Comparison of ENCODE assay signal across 24 cellular contexts in the genomic region with DNA sequence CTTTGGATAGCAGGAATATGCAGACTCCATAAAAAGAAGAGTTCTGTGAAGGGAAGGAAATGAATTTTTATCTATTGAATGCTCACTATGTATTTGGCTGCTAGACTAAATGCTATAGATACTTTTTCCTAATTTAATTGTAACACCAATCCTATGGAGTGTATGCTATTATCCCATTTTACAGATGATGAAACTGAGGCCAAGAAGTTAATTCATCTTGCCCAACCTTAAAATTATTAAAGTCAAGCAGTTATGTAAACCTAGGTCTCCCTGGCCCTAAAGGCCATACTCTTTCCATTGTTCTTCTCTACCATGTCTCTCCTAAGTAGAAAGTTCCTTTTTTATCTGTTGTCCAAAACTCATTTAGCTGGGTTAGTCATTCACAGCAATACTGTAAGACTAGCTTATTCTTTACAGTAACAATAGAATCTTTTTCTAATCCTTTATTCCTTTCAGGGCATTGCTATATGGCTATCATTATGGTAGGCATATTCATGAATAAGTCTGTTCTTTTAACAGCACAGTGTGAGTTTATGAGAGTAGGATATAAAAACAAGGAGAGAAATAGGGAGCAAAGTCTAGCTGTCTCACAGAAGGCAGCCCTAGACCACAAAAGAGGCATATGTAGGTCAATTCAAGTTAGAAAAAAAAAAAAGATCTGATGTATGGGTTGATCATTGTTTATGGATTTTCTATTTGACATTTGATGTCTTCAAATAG. TPM values are rescaled to one million over a fixed set of nuclear protein-coding genes. Genes with fewer than 3 reads are reported as not detected.
DNase-seq lines count a peak whose midpoint lies in the region; ATAC-seq, FAIRE-seq and TF ChIP-seq lines count a peak whose summit lies in the region.
"Had no signal": no experiment of that assay in that cellular context is flagged by ENCODE, and none has a peak within 500 bp of the region (broad histone marks: within the 10 kb centered on the region; RNA-seq: fewer than 3 reads in every experiment).

No MANE protein-coding gene starts in this region.

- H3K9me1 ChIP-seq in K562 (ENCODE audit: control insufficient read depth, insufficient read depth, low read length) = no peaks in the 10 kb centered on the region

- no peaks in the 10 kb centered on the region for H3K9me3 Mint-ChIP-seq in CD4-positive, alpha-beta T cell
- H3K9me3 Mint-ChIP-seq: activated T-cell treated with anti-CD3 and anti-CD28 coated beads, Interleukin-2, amount 50 U/mL, for 72 hours; central memory CD8-positive, alpha-beta T cell; nephron progenitor cell had no signal

- H3K4me3 ChIP-seq in K562 (no peak overlapping the region), mucosa of rectum (ENCODE audit: low read length in 2 of 2) (no peak overlapping the region)
- H3K4me3 ChIP-seq: BLaER1 treated with 17β-estradiol and CSF1 and Interleukin-3, amounts not matched to agents 10 nM and 100 nM; right atrium auricular region had no signal

- no peak overlapping the region for H2AFZ ChIP-seq in K562 (ENCODE audit: low read depth, low read length)
- H2AFZ ChIP-seq: parathyroid adenoma had no signal

- peaks cover 89% of the 10 kb centered on the region for H3K4me1 Mint-ChIP-seq in CD4-positive, alpha-beta T cell (ENCODE audit: low read depth)

- peak overlapping the region; percentile 46 for H3K27ac Mint-ChIP-seq in CD4-positive, alpha-beta T cell
- H3K27ac Mint-ChIP-seq: nephron progenitor cell had no signal

- no peaks in the 10 kb centered on the region for H4K20me1 ChIP-seq in K562 (replicated peaks; ENCODE audit: control insufficient read depth, insufficient read depth, low read length)

- FAIRE-seq in GM12892 (lab: Jason Lieb, UNC) (peak; percentile 14), K562 (lab: Jason Lieb, UNC) (no peak)
- FAIRE-seq: endothelial cell of umbilical vein had no signal

- no peak for ATAC-seq in CD4-positive, alpha-beta T cell (ENCODE audit: poor library complexity)
- ATAC-seq in K562 (no peak), GM19455 (IDR thresholded peaks at IDR 0.05; ENCODE audit: unreplicated experiment) (no peak), HG03469 (IDR thresholded peaks at IDR 0.05; ENCODE audit: unreplicated experiment) (no peak), GM19467 (IDR thresholded peaks at IDR 0.05; ENCODE audit: unreplicated experiment) (no peak)
- ATAC-seq: left ventricle myocardium superior had no signal

- no TSS peak for BruUV-seq in K562 (replicated peaks; lab: Mats Ljungman, UMichigan)

- peaks cover 41% of the 10 kb centered on the region for H3K36me3 Mint-ChIP-seq in CD4-positive, alpha-beta T cell (ENCODE audit: low read depth)

- TF ChIP-seq RAD21 in K562 (CRISPR knock-in tag; conservative IDR thresholded peaks at IDR 0.05 in 1 of 2, IDR thresholded peaks at IDR 0.05 in 1 of 2) = no peak

- TF ChIP-seq EP300 in K562 (IDR thresholded peaks at IDR 0.05; ENCODE audit: low read length) = no peak

- no peaks in the 10 kb centered on the region for H3K27me3 ChIP-seq in CD4-positive, alpha-beta T cell (ENCODE audit: control insufficient read depth, insufficient read depth, low read length)
- H3K27me3 ChIP-seq in K562 (ENCODE audit: control insufficient read depth in 2 of 2, insufficient read depth in 2 of 2, low read length in 2 of 2) (no peaks in the 10 kb centered on the region), mucosa of rectum (ENCODE audit: control insufficient read depth in 2 of 2, insufficient read depth in 2 of 2, low read length in 2 of 2) (no peaks in the 10 kb centered on the region)
- H3K27me3 ChIP-seq: ascending aorta; BLaER1 treated with 17β-estradiol and CSF1 and Interleukin-3, amounts not matched to agents 10 nM and 100 nM; right atrium auricular region had no signal

- POLR2A ChIA-PET in CD4-positive, alpha-beta T cell (lab: Charles Lee) = interaction anchor here (1.1 to 1.4 kb wide), 2 partner anchors 13 to 51 kb away, joined by 3 to 7 read pairs; a partner anchor contains a TSS
- POLR2A ChIA-PET in K562 (lab: Yijun Ruan, JAX) = interaction anchor here (0.6 kb wide), 1 partner anchor 168 kb away, joined by 3 read pairs; no protein-coding TSS in a partner anchor

- H3K27me3 Mint-ChIP-seq in CD4-positive, alpha-beta T cell = no peaks in the 10 kb centered on the region
- H3K27me3 Mint-ChIP-seq: central memory CD8-positive, alpha-beta T cell had no signal

- H3K9ac ChIP-seq in K562 (ENCODE audit: insufficient read depth in 1 of 2, low read depth in 2 of 2, low read length in 2 of 2) (no peak overlapping the region), mucosa of rectum (ENCODE audit: low read depth in 1 of 2, low read length in 2 of 2) (no peak overlapping the region)
- H3K9ac ChIP-seq: BLaER1 treated with 17β-estradiol and CSF1 and Interleukin-3, amounts not matched to agents 10 nM and 100 nM; KMS-11; parathyroid adenoma had no signal

- no peak for TF ChIP-seq POLR2A in GM12892 (IDR thresholded peaks at IDR 0.05; ENCODE audit: low read depth, low read length)
- TF ChIP-seq POLR2A in K562 (conservative IDR thresholded peaks at IDR 0.05) = no peak

- no peak overlapping the region for H3K4me2 ChIP-seq in K562 (ENCODE audit: insufficient read depth, low read length)
- H3K4me2 ChIP-seq: KMS-11 had no signal

- intact Hi-C loops in CD4-positive, alpha-beta T cell (cut with DNase I, micrococcal nuclease) = loop anchor here in 1 of 2 experiments (5.0 kb wide), 1 partner anchor 40 kb away; no protein-coding TSS in a partner anchor
- intact Hi-C loops in K562 (cut with micrococcal nuclease) = loop anchor here (5.0 kb wide), 1 partner anchor 50 kb away; a partner anchor contains a TSS

- TF ChIP-seq CTCF in CD4-positive, alpha-beta T cell (IDR thresholded peaks at IDR 0.05) = no peak
- no peak for TF ChIP-seq CTCF in K562 (IDR thresholded peaks at IDR 0.05 in 2 of 3, conservative IDR thresholded peaks at IDR 0.05 in 1 of 3; ENCODE audit: insufficient read depth in 2 of 3, low read depth in 1 of 3, low read length in 3 of 3)

- no peak overlapping the region for H3K27ac ChIP-seq in CD4-positive, alpha-beta T cell (ENCODE audit: low read depth, low read length)
- H3K27ac ChIP-seq in K562 (ENCODE audit: extremely low read depth, low read depth, low read length) = no peak overlapping the region
- H3K27ac ChIP-seq in mucosa of rectum (ENCODE audit: low read depth in 2 of 2, low read length in 2 of 2) = peak overlapping the region; percentile 43 to 57
- H3K27ac ChIP-seq: BLaER1 treated with 17β-estradiol and CSF1 and Interleukin-3, amounts not matched to agents 10 nM and 100 nM; KMS-11; WERI-Rb-1 had no signal

- DNase-seq in CD4-positive, alpha-beta T cell = no peak
- DNase-seq in GM12892 (ENCODE audit: insufficient read length) = no peak
- no peak for DNase-seq in K562 (ENCODE audit: extremely low read depth in 1 of 4, low spot score in 3 of 4)
- DNase-seq in NCI-H526 (lab: John Stamatoyannopoulos, UW) = no peak
- DNase-seq: activated CD4-positive, alpha-beta T cell treated with anti-CD3 and anti-CD28 coated beads for 48 hours; activated naive CD4-positive, alpha-beta T cell treated with anti-CD3 and anti-CD28 coated beads, Interleukin-2, amount 50 U/mL, for 16 hours; activated T-cell treated with anti-CD3 and anti-CD28 coated beads, Interleukin-2, amount 50 U/mL, for 72 hours; hypothalamus; left ventricle myocardium superior; NCI-H1417 treated with DMSO at 0.1 percent for 48 hours; NCI-H446; nephron progenitor cell; WERI-Rb-1 had no signal

- peak overlapping the region; percentile 5 for H3K4me3 Mint-ChIP-seq in CD4-positive, alpha-beta T cell
- H3K4me3 Mint-ChIP-seq: nephron progenitor cell had no signal

- CTCF ChIA-PET in CD4-positive, alpha-beta T cell (lab: Charles Lee) = interaction anchor here (1.0 to 3.6 kb wide), 2 partner anchors 51 to 238 kb away, joined by 3 to 9 read pairs; a partner anchor contains a TSS
- CTCF ChIA-PET in K562 (lab: Yijun Ruan, JAX; ENCODE audit: low intra/inter-chr PET ratio) = no interaction called here

- H3K79me2 ChIP-seq in K562 (ENCODE audit: control insufficient read depth, insufficient read depth, low read length) = no peaks in the 10 kb centered on the region; the same call in 2 of the 3 replicates

- H3K36me3 ChIP-seq in K562 (ENCODE audit: control insufficient read depth, insufficient read depth, low read length) = no peaks in the 10 kb centered on the region
- H3K36me3 ChIP-seq in mucosa of rectum (ENCODE audit: control insufficient read depth in 2 of 2, insufficient read depth in 2 of 2, low read length in 2 of 2) = no peaks in the 10 kb centered on the region
- H3K36me3 ChIP-seq: ascending aorta, right atrium auricular region, WERI-Rb-1 had no signal

- in situ Hi-C loops in K562 (cut with MboI) = no loop called here

- H3K4me1 ChIP-seq in K562 (replicated peaks in 1 of 2; ENCODE audit: control insufficient read depth in 2 of 2, insufficient read depth in 2 of 2, low read length in 2 of 2) = peaks cover 0 to 6% of the 10 kb centered on the region in 2 experiments; a peak in 2 of 5 replicates
- peaks cover 16 to 41% of the 10 kb centered on the region in 2 donors for H3K4me1 ChIP-seq in mucosa of rectum (ENCODE audit: control insufficient read depth in 2 of 2, insufficient read depth in 2 of 2, low read length in 2 of 2)

- no peaks in the 10 kb centered on the region for H3K9me3 ChIP-seq in CD4-positive, alpha-beta T cell (ENCODE audit: control insufficient read depth, low read length)
- H3K9me3 ChIP-seq in K562 (replicated peaks; ENCODE audit: control insufficient read depth, insufficient read depth, low read depth, low read length) (no peaks in the 10 kb centered on the region), mucosa of rectum (ENCODE audit: control insufficient read depth in 2 of 2, low read length in 2 of 2) (no peaks in the 10 kb centered on the region)
- H3K9me3 ChIP-seq: ascending aorta; BLaER1 treated with 17β-estradiol and CSF1 and Interleukin-3, amounts not matched to agents 10 nM and 100 nM; right atrium auricular region had no signal

RNA-seq across cellular contexts. Expression of a gene that starts 50.5 kb away (rescaled TPM):
- 10 to 100 TPM; 58.8 to 59.8 TPM for total RNA-seq in CD4-positive, alpha-beta T cell
- 3.5 TPM for polyA plus RNA-seq in GM12892 (2012; ENCODE audit: missing spikeins)
- total RNA-seq in K562 (2011; cell fraction: chromatin; rRNA removed; ENCODE audit: low replicate concordance) = 8.1 and 14.3 TPM in 2 replicates
- total RNA-seq in K562 (2011; cell fraction: nucleolus; rRNA removed) = 4.3 and 5.0 TPM in 2 replicates
- total RNA-seq in K562 (2011; cell fraction: nucleoplasm; rRNA removed) = 6.5 and 8.2 TPM in 2 replicates
- total RNA-seq in K562 (2014; rRNA removed) (5.1 and 5.2 TPM in 2 replicates), K562 (2014; rRNA removed; fragmentation: Illumina TruSeq; extraction: Trizol) (4.6 and 5.5 TPM in 2 replicates), K562 (2015; rRNA removed; fragmentation: Illumina TruSeq; extraction: Trizol) (5.7 and 6.0 TPM in 2 replicates), K562 (2021) (6.2 and 6.6 TPM in 2 replicates)
- polyA plus RNA-seq in K562 (2011; rRNA removed) (4.0 and 4.2 TPM in 2 replicates), K562 (2014; fragmentation: Illumina TruSeq; extraction: Trizol) (5.9 and 6.8 TPM in 2 replicates), K562 (2014; fragmentation: Nextera tagmentation; extraction: Ambion mirVana) (1 to 10 TPM in 1 of 2 experiments, under 1 TPM in 1; 0.79 to 1.5 TPM), K562 (2014; rRNA removed) (3.2 and 4.8 TPM in 2 replicates)
- polyA plus RNA-seq in K562 (2011; cell fraction: cytosol; rRNA removed) = 3.8 and 5.5 TPM in 2 replicates
- polyA plus RNA-seq in K562 (2011; cell fraction: nucleus; rRNA removed) = 3.6 and 6.4 TPM in 2 replicates
- 4.9 and 7.6 TPM in 2 replicates for polyA plus RNA-seq in K562 (2012)
- polyA minus RNA-seq in K562 (2011; rRNA and poly(A)+ RNA removed) = 9.7 and 12.0 TPM in 2 replicates
- polyA minus RNA-seq in K562 (2011; cell fraction: cytosol; rRNA and poly(A)+ RNA removed) = 3.5 and 4.2 TPM in 2 replicates
- 9.8 and 10.5 TPM in 2 replicates for polyA minus RNA-seq in K562 (2011; cell fraction: nucleus; rRNA and poly(A)+ RNA removed)

Comparison
In these comparisons a context has a peak if more than half of its experiments do, and no peak if none do; other contexts are left out.
1. H3K27ac ChIP-seq: peak in mucosa of rectum (2 of 2); none in CD4-positive, alpha-beta T cell (single experiment) and K562 (single experiment).